Comparison of ENCODE assay signal across 9 cellular contexts in genomic region chr11:71252434-71252781, GRCh38. TPM values are rescaled to one million over a fixed set of nuclear protein-coding genes. Genes with fewer than 3 reads are reported as not detected.
DNase-seq lines count a peak whose midpoint lies in the region; ATAC-seq and TF ChIP-seq lines count a peak whose summit lies in the region.
"Had no signal": no experiment of that assay in that cellular context is flagged by ENCODE, and none has a peak within 500 bp of the region (broad histone marks: within the 10 kb centered on the region; RNA-seq: fewer than 3 reads in every experiment).

Gene SHANK2, minus strand, starts transcription at chr11:71252577. Its CDS starts 105,251 bp downstream, at chr11:71147326.

- H3K9me3 Mint-ChIP-seq in Calu3 (ENCODE audit: low read depth, unreplicated experiment), result no peaks in the 10 kb centered on the region

- H3K9me3 ChIP-seq in Panc1 (ENCODE audit: control insufficient read depth, insufficient read depth, low read depth, low read length) (no peaks in the 10 kb centered on the region), gastroesophageal sphincter (peaks cover 0 to 3% (median 0%) of the 10 kb centered on the region in 3 donors), parathyroid adenoma (ENCODE audit: control insufficient read depth, low read length) (no peaks in the 10 kb centered on the region)

- intact Hi-C loops in Calu3 (cut with micrococcal nuclease; ENCODE audit: unreplicated experiment) (loop anchor here (2.0 to 5.0 kb wide), 2 partner anchors 46 to 90 kb away; no protein-coding TSS in a partner anchor), Panc1 (cut with micrococcal nuclease; ENCODE audit: unreplicated experiment) (no loop called here)

- CTCF ChIA-PET in Calu3 (lab: Charles Lee) (interaction anchor here (0.6 to 3.0 kb wide), 5 partner anchors 11 to 76 kb away, joined by 4 to 24 read pairs (median 8); no protein-coding TSS in a partner anchor), Panc1 (lab: Charles Lee) (interaction anchor here (0.6 kb wide), 1 partner anchor 20 kb away, joined by 3 read pairs; no protein-coding TSS in a partner anchor)

- H3K4me2 ChIP-seq in parathyroid adenoma (ENCODE audit: low read length), result peak within 1 kb of the TSS; percentile 51

- BruUV-seq in Calu3 (replicated peaks; lab: Mats Ljungman, UMichigan), result no TSS peak
- no TSS peak for BruUV-seq in Panc1 (replicated peaks; lab: Mats Ljungman, UMichigan)

- ATAC-seq in Panc1 (peak; percentile 54), gastroesophageal sphincter (no peak), HG03280 (IDR thresholded peaks at IDR 0.05; ENCODE audit: unreplicated experiment) (no peak)

- TF ChIP-seq POLR2A in gastroesophageal sphincter (IDR thresholded peaks at IDR 0.05), result no peak

- H3K4me1 ChIP-seq in Panc1 (ENCODE audit: control insufficient read depth, insufficient read depth, low read length) (peaks cover 7% of the 10 kb centered on the region), gastroesophageal sphincter (peaks cover 0 to 32% (median 14%) of the 10 kb centered on the region in 3 donors), parathyroid adenoma (no peaks in the 10 kb centered on the region)

- DNase-seq in Calu3 (peak; percentile 72), Panc1 (ENCODE audit: low read depth, low spot score) (no peak), SHP77 (lab: John Stamatoyannopoulos, UW) (no peak), T1000 (lab: John Stamatoyannopoulos, UW) (no peak), dermis blood vessel endothelial cell (no peak)

- in situ Hi-C loops in Panc1 (cut with HindIII; ENCODE audit: low pct_unique_long_range_greater_than_20kb, low sequenced_read_pairs), result no loop called here

- peak within 1 kb of the TSS; percentile 87 for H3K4me3 Mint-ChIP-seq in Calu3 (ENCODE audit: low read depth, unreplicated experiment)

- no peaks in the 10 kb centered on the region; the same call in 1 of the 2 replicates for H3K36me3 ChIP-seq in Panc1 (ENCODE audit: control insufficient read depth, insufficient read depth, low read length)
- H3K36me3 ChIP-seq in gastroesophageal sphincter, result no peaks in the 10 kb centered on the region
- H3K36me3 ChIP-seq in parathyroid adenoma (ENCODE audit: control insufficient read depth, insufficient read depth, low read length), result no peaks in the 10 kb centered on the region

- TF ChIP-seq EP300 in gastroesophageal sphincter (IDR thresholded peaks at IDR 0.05), result no peak

- peak within 1 kb of the TSS; percentile 35 to 57 for H3K4me3 ChIP-seq in Panc1 (ENCODE audit: low read depth in 2 of 2, low read length in 2 of 2)
- peak within 1 kb of the TSS; percentile 28 to 58 for H3K4me3 ChIP-seq in gastroesophageal sphincter
- H3K4me3 ChIP-seq in parathyroid adenoma (ENCODE audit: low read depth, low read length), result peak within 1 kb of the TSS; percentile 27
- H3K4me3 ChIP-seq: K562 had no signal

- H3K27ac Mint-ChIP-seq in Calu3 (ENCODE audit: unreplicated experiment), result peak within 1 kb of the TSS; percentile 74

- TF ChIP-seq CTCF in Calu3 (IDR thresholded peaks at IDR 0.05; ENCODE audit: unreplicated experiment) (no peak), Panc1 (IDR thresholded peaks at IDR 0.05) (no peak), gastroesophageal sphincter (IDR thresholded peaks at IDR 0.05) (no peak), parathyroid adenoma (IDR thresholded peaks at IDR 0.05) (no peak)

- peaks cover 46% of the 10 kb centered on the region for H3K4me1 Mint-ChIP-seq in Calu3 (ENCODE audit: low read depth, unreplicated experiment)

- POLR2A ChIA-PET in Panc1 (lab: Charles Lee), result no interaction called here

- no peaks in the 10 kb centered on the region for H3K79me2 ChIP-seq in parathyroid adenoma

- WGBS in gastroesophageal sphincter (ENCODE audit: low coverage in 1 of 2), 2 donors, result no CpG with 5 or more reads among the region's 55 CpGs

- H3K36me3 Mint-ChIP-seq in Calu3 (ENCODE audit: insufficient read depth, unreplicated experiment), result peaks cover 43% of the 10 kb centered on the region

- no peak within 1 kb of the TSS for H3K9ac ChIP-seq in parathyroid adenoma

- no peaks in the 10 kb centered on the region for H3K27me3 Mint-ChIP-seq in Calu3 (ENCODE audit: unreplicated experiment)

- peak within 1 kb of the TSS; percentile 46 for H2AFZ ChIP-seq in parathyroid adenoma

- H3K27me3 ChIP-seq in Panc1 (ENCODE audit: control insufficient read depth, insufficient read depth, low read length) (peaks cover 15% of the 10 kb centered on the region), gastroesophageal sphincter (peaks cover 91% of the 10 kb centered on the region), parathyroid adenoma (ENCODE audit: control insufficient read depth, insufficient read depth, low read length) (no peaks in the 10 kb centered on the region)

- H3K27ac ChIP-seq in Panc1 (ENCODE audit: low read length), result no peak within 1 kb of the TSS
- peak within 1 kb of the TSS in 1 of 4 donors; percentile 38 for H3K27ac ChIP-seq in gastroesophageal sphincter
- no peak within 1 kb of the TSS for H3K27ac ChIP-seq in parathyroid adenoma

RNA-seq across cellular contexts. Expression of gene SHANK2, which starts in this region (rescaled TPM):
- 109 and 118 TPM in 2 replicates for total RNA-seq in Calu3 (2022)
- total RNA-seq in Panc1 (2021; ENCODE audit: unreplicated experiment), result 1.7 TPM
- 1.0 TPM for polyA plus RNA-seq in Panc1 (2012; ENCODE audit: insufficient read length)
- total RNA-seq in gastroesophageal sphincter, result 10 to 100 TPM in 3 of 4 donors, 1 to 10 TPM in 1; 1.6 to 14.5 (median 13.8) TPM
- 0.37 and 0.68 TPM in 2 replicates for total RNA-seq in dermis blood vessel endothelial cell
